Comparison of ENCODE assay signal across 1 cellular context in genomic region chr2:151668737-151669136, GRCh38.
TF ChIP-seq lines count a peak whose summit lies in the region.

No MANE protein-coding gene starts in this region.

TF ChIP-seq in H1, 55 proteins besides CTCF, POLR2A, EP300 and RAD21:
- TF ChIP-seq POU5F1 (IDR thresholded peaks at IDR 0.05; ENCODE audit: low read depth, low read length) (no peak), YY1 (IDR thresholded peaks at IDR 0.05; ENCODE audit: low read depth, low read length) (no peak)
TF ChIP-seq in H1: peak in this region for 0.
